ENCODE assay signal across 10 cellular contexts in the genomic region with DNA sequence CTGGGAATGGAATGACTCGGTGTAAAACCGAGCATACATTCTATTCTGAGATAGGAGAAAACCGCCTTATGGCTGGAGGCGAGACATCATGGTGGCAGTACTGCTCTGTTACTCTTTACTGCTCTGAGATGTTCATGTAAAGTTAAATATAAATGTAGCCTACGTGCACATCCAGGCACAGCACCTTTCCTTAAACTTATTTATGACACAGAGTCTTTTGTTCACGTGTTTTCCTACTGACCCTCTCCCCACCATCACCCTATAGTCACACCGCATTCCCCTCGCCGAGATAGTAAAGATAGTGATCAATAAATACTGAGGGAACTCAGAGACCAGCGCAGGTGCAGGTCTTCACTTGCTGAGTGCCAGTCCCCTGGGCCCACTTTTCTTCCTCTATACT. TPM values are rescaled to one million over a fixed set of nuclear protein-coding genes. Genes with fewer than 3 reads are reported as not detected.
"Had no signal": no experiment of that assay in that cellular context is flagged by ENCODE, and none has a peak within 500 bp of the region (broad histone marks: within the 10 kb centered on the region; RNA-seq: fewer than 3 reads in every experiment).

No MANE protein-coding gene starts in this region.

RNA-seq across cellular contexts. Expression of gene ASGR2, which starts 44.9 kb away (rescaled TPM):
- total RNA-seq: activated CD4-positive, alpha-beta memory T cell treated with anti-CD3 and anti-CD28 coated beads, Interleukin-2, amount 10 ng/mL, durations not matched to agents 7 days and 5 days; activated CD4-positive, alpha-beta T cell treated with anti-CD3 and anti-CD28 coated beads for 36 hours; activated CD4-positive, alpha-beta T cell treated with anti-CD3 and anti-CD28 coated beads, Interleukin-2, amount 10 ng/mL, durations not matched to agents 7 days and 5 days; activated CD8-positive, alpha-beta memory T cell treated with anti-CD3 and anti-CD28 coated beads, Interleukin-2, amount 10 ng/mL, durations not matched to agents 7 days and 5 days; activated CD8-positive, alpha-beta T cell treated with anti-CD3 and anti-CD28 coated beads, Interleukin-2, amount 10 ng/mL, durations not matched to agents 7 days and 5 days; activated naive CD8-positive, alpha-beta T cell treated with anti-CD3 and anti-CD28 coated beads, Interleukin-2, amount 10 ng/mL, durations not matched to agents 7 days and 5 days; activated T-helper 2 cell treated with anti-CD3 and anti-CD28 coated beads, Interferon-gamma antibody, Interleukin-2, Interleukin-4, amounts not matched to agents 10 μg/mL and 5 μg/mL and 100 μg/mL, durations not matched to agents 14 hours and 24 hours and 36 hours; ascending aorta; bronchial epithelial cell; cardiac muscle cell had no signal
